Comparison of ENCODE assay signal across 18 cellular contexts in the genomic region with DNA sequence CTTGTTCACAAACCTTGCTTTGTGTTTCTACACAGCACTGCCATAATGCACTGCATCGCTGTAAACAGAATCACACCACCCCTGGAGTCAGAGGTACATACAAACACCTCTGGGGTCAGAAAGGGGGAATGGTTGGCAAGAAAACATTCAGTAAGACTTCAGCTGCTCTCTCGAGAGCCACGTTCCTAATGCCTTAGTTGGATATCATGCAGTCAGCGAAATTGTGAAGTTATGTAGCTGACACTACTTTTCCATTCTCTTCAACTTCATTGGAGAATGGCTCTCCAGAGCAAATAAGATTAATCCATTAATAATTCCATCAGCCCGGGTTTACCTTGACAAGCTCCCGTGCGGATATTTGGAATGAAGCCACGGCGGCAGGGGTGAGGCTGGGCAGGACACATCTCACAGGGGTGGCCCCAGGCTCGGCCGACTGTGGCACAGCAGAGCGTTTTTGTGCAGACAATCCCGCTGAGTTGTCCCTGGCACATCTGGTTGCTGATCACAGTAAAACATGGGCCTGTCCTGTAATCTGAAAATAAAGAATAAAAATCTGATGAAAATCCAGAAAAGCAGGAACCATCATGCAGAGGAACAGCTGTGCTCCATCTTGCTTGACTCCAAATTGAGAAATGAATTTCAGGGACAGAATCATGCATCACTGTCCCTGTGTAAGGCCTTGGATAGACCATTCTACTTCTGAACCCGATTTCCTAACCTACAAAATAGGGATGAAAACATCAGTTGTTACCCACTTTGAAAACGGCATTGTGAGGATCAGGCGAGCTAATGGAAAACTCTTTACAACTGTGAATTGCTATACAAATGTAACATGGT.
DNase-seq lines count a peak whose midpoint lies in the region; ATAC-seq and TF ChIP-seq lines count a peak whose summit lies in the region.
"Had no signal": no experiment of that assay in that cellular context is flagged by ENCODE, and none has a peak within 500 bp of the region (broad histone marks: within the 10 kb centered on the region; RNA-seq: fewer than 3 reads in every experiment).

No MANE protein-coding gene starts in this region.

- no peak overlapping the region for H3K4me3 Mint-ChIP-seq in activated T-helper 2 cell treated with anti-CD3 and anti-CD28 coated beads, Interferon-gamma antibody, Interleukin-2, Interleukin-4, amounts not matched to agents 10 μg/mL and 5 μg/mL and 100 μg/mL, durations not matched to agents 14 hours and 24 hours and 36 hours (ENCODE audit: low read depth)
- H3K4me3 Mint-ChIP-seq in activated naive CD8-positive, alpha-beta T cell treated with anti-CD3 and anti-CD28 coated beads for 36 hours = no peak overlapping the region
- H3K4me3 Mint-ChIP-seq: activated CD4-positive, alpha-beta T cell treated with anti-CD3 and anti-CD28 coated beads, Interleukin-2, amount 10 ng/mL, durations not matched to agents 24 days and 14 days had no signal

- H3K4me1 Mint-ChIP-seq in activated T-helper 2 cell treated with anti-CD3 and anti-CD28 coated beads, Interferon-gamma antibody, Interleukin-2, Interleukin-4, amounts not matched to agents 10 μg/mL and 5 μg/mL and 100 μg/mL, durations not matched to agents 14 hours and 24 hours and 36 hours (ENCODE audit: low read depth) = no peaks in the 10 kb centered on the region
- H3K4me1 Mint-ChIP-seq in activated naive CD8-positive, alpha-beta T cell treated with anti-CD3 and anti-CD28 coated beads for 36 hours = no peaks in the 10 kb centered on the region
- H3K4me1 Mint-ChIP-seq: activated CD4-positive, alpha-beta T cell treated with anti-CD3 and anti-CD28 coated beads, Interleukin-2, amount 10 ng/mL, durations not matched to agents 24 days and 14 days had no signal

- no peaks in the 10 kb centered on the region for H3K36me3 Mint-ChIP-seq in activated T-helper 2 cell treated with anti-CD3 and anti-CD28 coated beads, Interferon-gamma antibody, Interleukin-2, Interleukin-4, amounts not matched to agents 10 μg/mL and 5 μg/mL and 100 μg/mL, durations not matched to agents 14 hours and 24 hours and 36 hours (ENCODE audit: low read depth)
- H3K36me3 Mint-ChIP-seq in activated naive CD8-positive, alpha-beta T cell treated with anti-CD3 and anti-CD28 coated beads for 36 hours = no peaks in the 10 kb centered on the region

- peaks cover 3% of the 10 kb centered on the region for H3K27me3 Mint-ChIP-seq in activated T-helper 2 cell treated with anti-CD3 and anti-CD28 coated beads, Interferon-gamma antibody, Interleukin-2, Interleukin-4, amounts not matched to agents 10 μg/mL and 5 μg/mL and 100 μg/mL, durations not matched to agents 14 hours and 24 hours and 36 hours (ENCODE audit: low read depth)
- peaks cover 3% of the 10 kb centered on the region for H3K27me3 Mint-ChIP-seq in activated naive CD8-positive, alpha-beta T cell treated with anti-CD3 and anti-CD28 coated beads for 36 hours

- TF ChIP-seq CTCF in fibroblast of pulmonary artery (IDR thresholded peaks at IDR 0.05; ENCODE audit: low read length, missing control alignments) = no peak
- no peak for TF ChIP-seq CTCF in transverse colon (IDR thresholded peaks at IDR 0.05)

- DNase-seq in SK-N-MC (ENCODE audit: low read depth, low spot score) = no peak
- peak; percentile 52 for DNase-seq in fibroblast of pulmonary artery (ENCODE audit: low read depth)
- DNase-seq in transverse colon = no peak
- no peak for DNase-seq in activated T-helper 2 cell treated with anti-CD3 and anti-CD28 coated beads, Interferon-gamma antibody, Interleukin-2, Interleukin-4, amounts not matched to agents 10 μg/mL and 5 μg/mL and 100 μg/mL, durations not matched to agents 14 hours and 24 hours and 36 hours (ENCODE audit: low spot score)
- no peak for DNase-seq in activated naive CD8-positive, alpha-beta T cell treated with anti-CD3 and anti-CD28 coated beads for 36 hours
- DNase-seq: activated CD4-positive, alpha-beta T cell treated with anti-CD3 and anti-CD28 coated beads, Interleukin-2, amount 10 ng/mL, durations not matched to agents 24 days and 14 days; activated CD8-positive, alpha-beta memory T cell treated with anti-CD3 and anti-CD28 coated beads, Interleukin-2, amount 50 U/mL, for 48 hours; activated naive CD4-positive, alpha-beta T cell; C1 segment of cervical spinal cord; DMS 273 treated with DMSO at 0.1 percent for 48 hours; hypothalamus; Karpas-422; kidney; NCI-H1105 treated with DMSO at 0.1 percent for 48 hours; thyroid gland had no signal

- H3K27ac Mint-ChIP-seq in activated T-helper 2 cell treated with anti-CD3 and anti-CD28 coated beads, Interferon-gamma antibody, Interleukin-2, Interleukin-4, amounts not matched to agents 10 μg/mL and 5 μg/mL and 100 μg/mL, durations not matched to agents 14 hours and 24 hours and 36 hours = no peak overlapping the region
- no peak overlapping the region for H3K27ac Mint-ChIP-seq in activated naive CD8-positive, alpha-beta T cell treated with anti-CD3 and anti-CD28 coated beads for 36 hours
- H3K27ac Mint-ChIP-seq: activated CD4-positive, alpha-beta T cell treated with anti-CD3 and anti-CD28 coated beads, Interleukin-2, amount 10 ng/mL, durations not matched to agents 24 days and 14 days had no signal

- no peaks in the 10 kb centered on the region for H3K9me3 Mint-ChIP-seq in activated T-helper 2 cell treated with anti-CD3 and anti-CD28 coated beads, Interferon-gamma antibody, Interleukin-2, Interleukin-4, amounts not matched to agents 10 μg/mL and 5 μg/mL and 100 μg/mL, durations not matched to agents 14 hours and 24 hours and 36 hours
- no peaks in the 10 kb centered on the region for H3K9me3 Mint-ChIP-seq in activated naive CD8-positive, alpha-beta T cell treated with anti-CD3 and anti-CD28 coated beads for 36 hours
- H3K9me3 Mint-ChIP-seq: activated CD4-positive, alpha-beta T cell treated with anti-CD3 and anti-CD28 coated beads, Interleukin-2, amount 10 ng/mL, durations not matched to agents 24 days and 14 days had no signal

- intact Hi-C loops in transverse colon (cut with DNase I; ENCODE audit: low total_unique reads) = no loop called here
- intact Hi-C loops in activated T-helper 2 cell treated with anti-CD3 and anti-CD28 coated beads, Interferon-gamma antibody, Interleukin-2, Interleukin-4, amounts not matched to agents 10 μg/mL and 5 μg/mL and 100 μg/mL, durations not matched to agents 14 hours and 24 hours and 36 hours (cut with micrococcal nuclease) = no loop called here

- no peak overlapping the region for H3K9ac ChIP-seq in SK-N-MC (ENCODE audit: insufficient read length)

- H3K27ac ChIP-seq in SK-N-MC = peak overlapping the region; percentile 77
- peak overlapping the region; percentile 74 for H3K27ac ChIP-seq in mesodermal cell (ENCODE audit: low read depth, low read length, severe bottlenecking)
- peak overlapping the region in 3 of 4 donors; percentile 31 to 47 (median 32) for H3K27ac ChIP-seq in transverse colon

- no peak for TF ChIP-seq EP300 in transverse colon (IDR thresholded peaks at IDR 0.05; ENCODE audit: low read depth)

- H3K4me1 ChIP-seq in mesodermal cell (ENCODE audit: control insufficient read depth, insufficient read depth, low read length, poor library complexity, severe bottlenecking) (peaks cover 10% of the 10 kb centered on the region), transverse colon (peaks cover 0 to 4% (median 0%) of the 10 kb centered on the region in 4 donors)

- no peaks in the 10 kb centered on the region for H3K27me3 ChIP-seq in transverse colon
- H3K27me3 ChIP-seq: thyroid gland had no signal

- in situ Hi-C loops in transverse colon (cut with MboI; ENCODE audit: low pct_ligation_motif_present in 1 of 4, low pct_unique_long_range_greater_than_20kb in 1 of 4, low sequenced_read_pairs in 3 of 4) = no loop called here

- WGBS in mesodermal cell (ENCODE audit: insufficient coverage in 2 of 2), 2 experiments = 89 to 99% methylated on average over 7 to 12 of the region's 16 CpGs
- 82% methylated on average over 4 to 16 of the region's 16 CpGs for WGBS in transverse colon (ENCODE audit: low coverage in 1 of 2), 2 donors

- peak overlapping the region; percentile 39 for H3K4me3 ChIP-seq in SK-N-MC
- no peak overlapping the region for H3K4me3 ChIP-seq in fibroblast of pulmonary artery (replicated peaks; ENCODE audit: low read depth, low read length)
- H3K4me3 ChIP-seq in mesodermal cell (ENCODE audit: extremely low read depth, insufficient read depth, low read length, poor library complexity, severe bottlenecking) = no peak overlapping the region
- no peak overlapping the region for H3K4me3 ChIP-seq in transverse colon
- H3K4me3 ChIP-seq: thyroid gland had no signal

- H3K36me3 ChIP-seq in SK-N-MC (ENCODE audit: insufficient read depth, low read length) (no peaks in the 10 kb centered on the region), mesodermal cell (ENCODE audit: control insufficient read depth, insufficient read depth, low read length) (peaks cover 5% of the 10 kb centered on the region), transverse colon (no peaks in the 10 kb centered on the region)
- H3K36me3 ChIP-seq: thyroid gland had no signal

- H3K9me3 ChIP-seq in SK-N-MC (ENCODE audit: low read depth, low read length) (no peaks in the 10 kb centered on the region), mesodermal cell (ENCODE audit: control insufficient read depth, low read length) (no peaks in the 10 kb centered on the region), transverse colon (no peaks in the 10 kb centered on the region)
- H3K9me3 ChIP-seq: thyroid gland had no signal

- ATAC-seq in GM21528 (IDR thresholded peaks at IDR 0.05; ENCODE audit: low FRiP score, unreplicated experiment) = no peak
- no peak for ATAC-seq in HG03442 (IDR thresholded peaks at IDR 0.05; ENCODE audit: unreplicated experiment)

- no peak for TF ChIP-seq POLR2A in transverse colon (IDR thresholded peaks at IDR 0.05)
